In the genomic region with DNA sequence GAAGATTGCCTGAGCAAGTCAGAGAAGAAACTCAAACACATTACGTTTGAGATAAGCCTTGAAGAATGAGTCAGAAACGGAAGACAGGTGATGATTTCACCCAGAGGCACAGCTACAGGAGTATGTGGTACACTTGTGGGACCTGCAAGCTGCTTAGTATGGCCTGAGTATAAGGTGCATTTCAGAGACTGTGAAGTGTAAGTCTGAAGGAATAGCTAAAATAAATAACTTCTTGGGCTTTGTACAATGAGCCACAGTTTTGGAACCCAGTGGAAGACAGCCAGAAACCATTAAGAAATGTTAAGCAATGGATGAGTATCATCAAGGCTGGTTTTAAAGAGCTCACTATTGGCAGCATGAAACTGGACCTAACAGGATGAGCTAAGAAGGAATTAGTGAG, we compare ENCODE assay signal across 1 cellular context.
TF ChIP-seq lines count a peak whose summit lies in the region.

No MANE protein-coding gene starts in this region.

TF ChIP-seq in IMR-90, 13 proteins besides CTCF, POLR2A, EP300 and RAD21 (continued from another document):
- TF ChIP-seq, protein P1, sequence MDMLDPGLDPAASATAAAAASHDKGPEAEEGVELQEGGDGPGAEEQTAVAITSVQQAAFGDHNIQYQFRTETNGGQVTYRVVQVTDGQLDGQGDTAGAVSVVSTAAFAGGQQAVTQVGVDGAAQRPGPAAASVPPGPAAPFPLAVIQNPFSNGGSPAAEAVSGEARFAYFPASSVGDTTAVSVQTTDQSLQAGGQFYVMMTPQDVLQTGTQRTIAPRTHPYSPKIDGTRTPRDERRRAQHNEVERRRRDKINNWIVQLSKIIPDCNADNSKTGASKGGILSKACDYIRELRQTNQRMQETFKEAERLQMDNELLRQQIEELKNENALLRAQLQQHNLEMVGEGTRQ (IDR thresholded peaks at IDR 0.05; ENCODE audit: low read depth, low read length): no peak
- TF ChIP-seq FOS (IDR thresholded peaks at IDR 0.05; ENCODE audit: low read depth, low read length) (peak; percentile 41), RCOR1 (IDR thresholded peaks at IDR 0.05; ENCODE audit: insufficient replicate concordance, low read length) (peak; percentile 84), MXI1 (IDR thresholded peaks at IDR 0.05; ENCODE audit: borderline replicate concordance, low read depth, low read length) (no peak)
- TF ChIP-seq, protein P2, sequence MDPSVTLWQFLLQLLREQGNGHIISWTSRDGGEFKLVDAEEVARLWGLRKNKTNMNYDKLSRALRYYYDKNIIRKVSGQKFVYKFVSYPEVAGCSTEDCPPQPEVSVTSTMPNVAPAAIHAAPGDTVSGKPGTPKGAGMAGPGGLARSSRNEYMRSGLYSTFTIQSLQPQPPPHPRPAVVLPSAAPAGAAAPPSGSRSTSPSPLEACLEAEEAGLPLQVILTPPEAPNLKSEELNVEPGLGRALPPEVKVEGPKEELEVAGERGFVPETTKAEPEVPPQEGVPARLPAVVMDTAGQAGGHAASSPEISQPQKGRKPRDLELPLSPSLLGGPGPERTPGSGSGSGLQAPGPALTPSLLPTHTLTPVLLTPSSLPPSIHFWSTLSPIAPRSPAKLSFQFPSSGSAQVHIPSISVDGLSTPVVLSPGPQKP (IDR thresholded peaks at IDR 0.05; ENCODE audit: borderline replicate concordance, low read depth, low read length): no peak
